ENCODE assay signal across 9 cellular contexts in genomic region chr4:123506311-123506685, GRCh38.
A peak's percentile ranks its signal among the peaks of the same experiment; 100 is the strongest.
DNase-seq lines count a peak whose midpoint lies in the region; ATAC-seq and TF ChIP-seq lines count a peak whose summit lies in the region.
"Had no signal": no experiment of that assay in that cellular context is flagged by ENCODE, and none has a peak within 500 bp of the region (broad histone marks: within the 10 kb centered on the region; RNA-seq: fewer than 3 reads in every experiment).

No MANE protein-coding gene starts in this region.

- H3K27me3 Mint-ChIP-seq in WTC11 (ENCODE audit: low read depth) = no peaks in the 10 kb centered on the region

- POLR2A ChIA-PET in WTC11 (lab: Charles Lee) = interaction anchor here (1.0 to 1.9 kb wide), 2 partner anchors 15 to 110 kb away, joined by 4 to 9 read pairs; partner anchors contain the start of gene SPRY1

- peak overlapping the region; percentile 37 for H3K27ac ChIP-seq in right cardiac atrium (ENCODE audit: low read length)
- peak overlapping the region; percentile 78 for H3K27ac ChIP-seq in psoas muscle

- H3K9me3 Mint-ChIP-seq in WTC11 = peaks cover 24% of the 10 kb centered on the region

- DNase-seq in WTC11 (ENCODE audit: low spot score) (peak; percentile 47), right cardiac atrium (no peak), psoas muscle (no peak), NK-92 (lab: John Stamatoyannopoulos, UW; ENCODE audit: unreplicated experiment) (no peak), NCI-H187 (lab: John Stamatoyannopoulos, UW) (no peak), NCI-H446 treated with DMSO at 0.1 percent for 48 hours (lab: John Stamatoyannopoulos, UW) (no peak)
- DNase-seq in stimulated activated CD4-positive, alpha-beta T cell treated with anti-CD3 and anti-CD28 coated beads, Interleukin-2, amount 100 ng/mL, for 24 hours = no peak
- DNase-seq: NCI-H2107 had no signal

- peak overlapping the region; percentile 62 for H3K9ac ChIP-seq in ES-I3 (ENCODE audit: low read depth, low read length)

- H3K36me3 Mint-ChIP-seq in WTC11 = peaks cover 27% of the 10 kb centered on the region

- H3K4me3 ChIP-seq in right cardiac atrium (ENCODE audit: low read length) (peak overlapping the region; percentile 66), psoas muscle (peak overlapping the region; percentile 85)

- H3K4me3 Mint-ChIP-seq in WTC11 = peak overlapping the region; percentile 70

- H3K4me1 Mint-ChIP-seq in WTC11 = peaks cover 61% of the 10 kb centered on the region

- TF ChIP-seq CTCF in WTC11 (IDR thresholded peaks at IDR 0.05) = no peak
- TF ChIP-seq CTCF in psoas muscle (IDR thresholded peaks at IDR 0.05) = no peak

- H3K27me3 ChIP-seq in right cardiac atrium (ENCODE audit: control insufficient read depth, insufficient read depth) = no peaks in the 10 kb centered on the region
- H3K27me3 ChIP-seq in psoas muscle (ENCODE audit: insufficient read depth in 3 of 3, low read length in 2 of 3) = no peaks in the 10 kb centered on the region

- ATAC-seq in WTC11 = peak; percentile 4; the same call in 1 of the 2 replicates
- ATAC-seq in right cardiac atrium = no peak
- ATAC-seq in psoas muscle = peak in 2 of 4 donors; percentile 48 to 49

- H3K9me3 ChIP-seq in ES-I3 (ENCODE audit: control insufficient read depth, insufficient read depth, low read length) = no peaks in the 10 kb centered on the region
- no peaks in the 10 kb centered on the region for H3K9me3 ChIP-seq in right cardiac atrium (ENCODE audit: control insufficient read depth, low read length)
- H3K9me3 ChIP-seq in psoas muscle = no peaks in the 10 kb centered on the region

- H3K36me3 ChIP-seq in ES-I3 (ENCODE audit: insufficient read depth, low read length) (no peaks in the 10 kb centered on the region), psoas muscle (ENCODE audit: insufficient read depth in 1 of 2, low read depth in 1 of 2) (no peaks in the 10 kb centered on the region)

- peak overlapping the region; percentile 99 for H3K27ac Mint-ChIP-seq in WTC11

- WGBS in right cardiac atrium = 64% methylated on average over 9 of the region's 9 CpGs
- 51 to 73% (median 63%) methylated on average over 9 of the region's 9 CpGs for WGBS in psoas muscle, 3 donors

- H3K4me1 ChIP-seq in ES-I3 (ENCODE audit: insufficient read depth, low read length) = peaks cover 15% of the 10 kb centered on the region; the same call in 1 of the 2 replicates
- no peaks in the 10 kb centered on the region for H3K4me1 ChIP-seq in right cardiac atrium (ENCODE audit: control insufficient read depth, insufficient read depth, low read length)
- H3K4me1 ChIP-seq in psoas muscle = peaks cover 8% of the 10 kb centered on the region

- CTCF ChIA-PET in WTC11 (lab: Charles Lee) = interaction anchor here (1.8 kb wide), 1 partner anchor 58 kb away, joined by 3 read pairs; no protein-coding TSS in a partner anchor

- intact Hi-C loops in right cardiac atrium (cut with DNase I) = loop anchor here in 1 of 4 donors (10.0 kb wide), 1 partner anchor 101 kb away; no protein-coding TSS in a partner anchor
- intact Hi-C loops in psoas muscle (cut with DNase I) = no loop called here

TF ChIP-seq in WTC11, 78 proteins besides CTCF, POLR2A, EP300 and RAD21:
- TF ChIP-seq ZNF317 (CRISPR knock-in tag; IDR thresholded peaks at IDR 0.05; ENCODE audit: borderline replicate concordance, low read depth) (no peak), ERG (CRISPR knock-in tag; IDR thresholded peaks at IDR 0.05) (no peak), ATF2 (CRISPR knock-in tag; IDR thresholded peaks at IDR 0.05; ENCODE audit: borderline replicate concordance, low read depth) (no peak), USF1 (CRISPR knock-in tag; IDR thresholded peaks at IDR 0.05) (no peak), ATF1 (CRISPR knock-in tag; IDR thresholded peaks at IDR 0.05) (no peak), ZNF423 (CRISPR knock-in tag; IDR thresholded peaks at IDR 0.05) (no peak), ATF6 (CRISPR knock-in tag; IDR thresholded peaks at IDR 0.05) (no peak), ELF4 (CRISPR knock-in tag; IDR thresholded peaks at IDR 0.05; ENCODE audit: low read depth) (no peak), MAX (CRISPR knock-in tag; IDR thresholded peaks at IDR 0.05) (no peak), ZBTB21 (CRISPR knock-in tag; IDR thresholded peaks at IDR 0.05; ENCODE audit: borderline replicate concordance) (no peak), NR2C2 (CRISPR knock-in tag; IDR thresholded peaks at IDR 0.05) (no peak), MLX (CRISPR knock-in tag; IDR thresholded peaks at IDR 0.05) (no peak)
